In the genomic region with DNA sequence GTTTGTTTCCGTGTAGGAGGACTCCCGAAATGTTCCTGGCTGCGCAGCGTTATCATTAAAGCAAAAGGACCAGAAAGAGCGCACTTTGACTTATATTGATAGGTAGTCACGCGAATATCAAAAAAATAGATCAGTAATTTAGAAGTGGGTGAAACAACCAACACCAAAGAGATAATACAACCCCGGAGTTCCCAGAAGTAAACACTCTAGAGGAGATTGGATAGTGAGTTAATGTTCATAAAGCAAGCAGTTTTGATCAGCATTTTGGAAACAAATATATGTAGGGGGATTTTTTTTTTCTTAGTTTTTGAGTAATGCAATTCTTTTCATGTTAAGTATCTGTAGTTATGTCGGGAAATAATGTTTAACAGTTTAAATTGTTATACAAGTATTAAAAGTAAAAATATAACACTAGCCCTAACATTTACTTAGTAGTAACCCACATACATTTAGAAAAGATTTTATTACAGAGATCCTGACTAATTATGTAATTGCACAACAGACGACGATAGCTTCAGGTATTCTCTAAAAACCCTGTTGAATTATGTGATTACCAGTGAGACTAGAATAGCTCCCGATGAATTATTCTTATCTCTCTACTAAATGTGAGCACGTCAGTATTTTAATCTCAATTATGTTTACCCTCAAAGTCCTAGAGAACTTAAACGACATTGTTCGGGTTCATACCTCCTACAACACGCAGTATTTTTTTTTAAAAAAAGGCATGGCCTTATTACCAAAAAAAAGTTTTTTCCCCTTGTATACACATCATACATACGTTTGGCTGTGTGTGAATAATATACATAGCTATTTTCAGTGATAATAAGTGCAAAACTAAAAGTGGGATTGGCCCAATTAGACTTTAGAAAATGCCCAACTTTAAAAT, we compare ENCODE assay signal across 8 cellular contexts. TPM values are rescaled to one million over a fixed set of nuclear protein-coding genes. Genes with fewer than 3 reads are reported as not detected.
DNase-seq lines count a peak whose midpoint lies in the region; ATAC-seq and TF ChIP-seq lines count a peak whose summit lies in the region.

No MANE protein-coding gene starts in this region.

- POLR2A ChIA-PET in BJ (lab: Charles Lee) = no interaction called here

- peak overlapping the region; percentile 63 for H3K9ac ChIP-seq in NT2/D1 (ENCODE audit: insufficient read length, low read depth)
- H3K9ac ChIP-seq in endodermal cell (ENCODE audit: extremely low read depth, low read length, poor library complexity, severe bottlenecking) = peak overlapping the region; percentile 24

- H3K4me1 ChIP-seq in GM23338 (ENCODE audit: insufficient read depth) (peaks cover 44% of the 10 kb centered on the region), NT2/D1 (ENCODE audit: insufficient read depth, insufficient read length) (no peaks in the 10 kb centered on the region), endodermal cell (ENCODE audit: control insufficient read depth, insufficient read depth, low read length) (peaks cover 3% of the 10 kb centered on the region)

- CTCF ChIA-PET in BJ (lab: Yijun Ruan, JAX) = interaction anchor here (1.8 kb wide), 1 partner anchor 30 kb away, joined by 8 read pairs; no protein-coding TSS in a partner anchor

- no peaks in the 10 kb centered on the region for H4K20me1 ChIP-seq in GM23338 (replicated peaks; ENCODE audit: insufficient read depth)

- H3K4me1 Mint-ChIP-seq in GM23338 (peaks cover 47% of the 10 kb centered on the region), endodermal cell (peaks cover 22% of the 10 kb centered on the region), nephron (peaks cover 58% of the 10 kb centered on the region)

- H3K9me3 ChIP-seq in NT2/D1 (ENCODE audit: insufficient read depth, low read length) (no peaks in the 10 kb centered on the region), endodermal cell (ENCODE audit: control insufficient read depth, low read length) (no peaks in the 10 kb centered on the region)

- intact Hi-C loops in head of caudate nucleus (cut with DNase I) = no loop called here

- peaks cover 4% of the 10 kb centered on the region; the same call in 1 of the 2 replicates for H3F3A ChIP-seq in GM23338 (replicated peaks; ENCODE audit: low read depth)

- H3K4me3 ChIP-seq in BJ (ENCODE audit: low read depth, low read length) (peak overlapping the region; percentile 56), GM23338 (peak overlapping the region; percentile 72), NT2/D1 (ENCODE audit: insufficient read length, low read depth) (peak overlapping the region; percentile 63), endodermal cell (ENCODE audit: low read length) (peak overlapping the region; percentile 85)

- no peaks in the 10 kb centered on the region for H3K36me3 Mint-ChIP-seq in GM23338 (ENCODE audit: low read depth)
- H3K36me3 Mint-ChIP-seq in endodermal cell (ENCODE audit: low read depth) = no peaks in the 10 kb centered on the region
- no peaks in the 10 kb centered on the region for H3K36me3 Mint-ChIP-seq in nephron (ENCODE audit: low read depth)

- DNase-seq in BJ (ENCODE audit: low read depth) (no peak), GM23338 (ENCODE audit: low spot score) (no peak), NT2/D1 (ENCODE audit: low read depth, low spot score) (no peak), endodermal cell (no peak), head of caudate nucleus (no peak), NCI-H2227 (lab: John Stamatoyannopoulos, UW; ENCODE audit: unreplicated experiment) (no peak)
- DNase-seq in effector CD8-positive, alpha-beta T cell (lab: John Stamatoyannopoulos, UW) = no peak

- no peaks in the 10 kb centered on the region for H3K9me2 ChIP-seq in GM23338 (ENCODE audit: insufficient read depth)

- no peaks in the 10 kb centered on the region for H3K9me3 Mint-ChIP-seq in GM23338
- H3K9me3 Mint-ChIP-seq in endodermal cell = no peaks in the 10 kb centered on the region
- no peaks in the 10 kb centered on the region for H3K9me3 Mint-ChIP-seq in nephron

- peak overlapping the region; percentile 86 for H3K27ac Mint-ChIP-seq in GM23338
- H3K27ac Mint-ChIP-seq in endodermal cell = no peak overlapping the region
- H3K27ac Mint-ChIP-seq in nephron = peak overlapping the region; percentile 98 to 99 (median 98)

- peaks cover 4% of the 10 kb centered on the region; the same call in 1 of the 2 replicates for H3K27me3 ChIP-seq in BJ (ENCODE audit: control insufficient read depth, insufficient read depth, low read length)
- H3K27me3 ChIP-seq in GM23338 (ENCODE audit: insufficient read depth) = peaks cover 55% of the 10 kb centered on the region
- H3K27me3 ChIP-seq in NT2/D1 (ENCODE audit: insufficient read depth, insufficient read length) = peaks cover 63% of the 10 kb centered on the region
- H3K27me3 ChIP-seq in endodermal cell (ENCODE audit: control insufficient read depth, insufficient read depth, low read length, poor library complexity, severe bottlenecking) = peaks cover 50% of the 10 kb centered on the region

- 0 out of 3 replicates have a peak, but pooled peaks have one; percentile 2 for ATAC-seq in GM23338

- no peaks in the 10 kb centered on the region for H3K79me2 ChIP-seq in GM23338 (replicated peaks; ENCODE audit: insufficient read depth)

- H2AFZ ChIP-seq in GM23338 = peak overlapping the region; percentile 64; the same call in 1 of the 2 replicates

- H3K36me3 ChIP-seq in BJ (ENCODE audit: control insufficient read depth, insufficient read depth, low read length) = no peaks in the 10 kb centered on the region
- H3K36me3 ChIP-seq in GM23338 (ENCODE audit: insufficient read depth) = no peaks in the 10 kb centered on the region
- no peaks in the 10 kb centered on the region for H3K36me3 ChIP-seq in NT2/D1 (ENCODE audit: insufficient read depth, insufficient read length, low read length)
- no peaks in the 10 kb centered on the region for H3K36me3 ChIP-seq in endodermal cell (ENCODE audit: control insufficient read depth, insufficient read depth, low read length)

- peaks cover 11% of the 10 kb centered on the region for H3K27me3 Mint-ChIP-seq in GM23338 (ENCODE audit: insufficient read depth, low read depth, poor library complexity)
- peaks cover 61% of the 10 kb centered on the region for H3K27me3 Mint-ChIP-seq in endodermal cell (ENCODE audit: insufficient read depth)
- peaks cover 4% of the 10 kb centered on the region for H3K27me3 Mint-ChIP-seq in nephron (ENCODE audit: low read depth)

- WGBS in endodermal cell (ENCODE audit: insufficient coverage in 1 of 2, insufficient read length in 1 of 2), 2 experiments = 29 to 35% methylated on average over 12 to 15 of the region's 17 CpGs

- peak overlapping the region; percentile 94 for H3K4me3 Mint-ChIP-seq in GM23338
- H3K4me3 Mint-ChIP-seq in endodermal cell = peak overlapping the region; percentile 70
- peak overlapping the region; percentile 91 to 99 (median 95) for H3K4me3 Mint-ChIP-seq in nephron

- TF ChIP-seq CTCF in BJ (IDR thresholded peaks at IDR 0.05; ENCODE audit: insufficient read depth, low read depth, low read length) = no peak
- TF ChIP-seq CTCF in GM23338 (conservative IDR thresholded peaks at IDR 0.05; ENCODE audit: low read depth in 2 of 2) = no peak
- no peak for TF ChIP-seq CTCF in endodermal cell (conservative IDR thresholded peaks at IDR 0.05)
- TF ChIP-seq CTCF in nephron (IDR thresholded peaks at IDR 0.05; ENCODE audit: unreplicated experiment in 3 of 3) = no peak

- H3K4me2 ChIP-seq in GM23338 = peak overlapping the region; percentile 89

- H3K27ac ChIP-seq in GM23338 (ENCODE audit: low read depth) = 0 out of 2 replicates have a peak overlapping the region, but pooled peaks have one; percentile 26
- peak overlapping the region; percentile 92 for H3K27ac ChIP-seq in endodermal cell (ENCODE audit: low read depth, low read length)

TF ChIP-seq in GM23338, 12 proteins besides CTCF, POLR2A, EP300 and RAD21 (continues in another document):
- peak; percentile 37 for TF ChIP-seq EZH2 (IDR thresholded peaks at IDR 0.05; ENCODE audit: low read depth, unreplicated experiment)

RNA-seq across cellular contexts. Expression of a gene that starts 9.4 kb away (rescaled TPM):
- polyA plus RNA-seq in BJ (2011; rRNA removed) = 0.25 and 0.47 TPM in 2 replicates
- 0.47 and 1.0 TPM in 2 replicates for polyA minus RNA-seq in BJ (2011; rRNA and poly(A)+ RNA removed)
- 2.6 and 4.7 TPM in 2 replicates for total RNA-seq in GM23338 (2014; rRNA removed; shearing (Covaris generic))
- 2.4 and 3.9 TPM in 2 replicates for polyA plus RNA-seq in GM23338 (2016; fragmentation: Nextera tagmentation; extraction: Ambion mirVana)
- 10 to 100 TPM in 1 of 2 donors, 1 to 10 TPM in 1; 5.3 to 14.1 TPM for total RNA-seq in endodermal cell
- 5.5 TPM for polyA plus RNA-seq in endodermal cell (2013, experiment 1 of 2)
- 6.1 TPM for polyA plus RNA-seq in endodermal cell (2013, experiment 2 of 2)
